Comparison of ENCODE assay signal across 24 cellular contexts in genomic region chr13:43279696-43280095, GRCh38.
"Had no signal": no experiment of that assay in that cellular context is flagged by ENCODE, and none has a peak within 500 bp of the region (broad histone marks: within the 10 kb centered on the region; RNA-seq: fewer than 3 reads in every experiment).

No MANE protein-coding gene starts in this region.

- H3K27me3 ChIP-seq: neural progenitor cell, ovary, right lobe of liver, sigmoid colon, stomach, thyroid gland, tibial nerve, upper lobe of left lung, vagina had no signal

- DNase-seq: occipital lobe; ovary; psoas muscle; right cardiac atrium; right lobe of liver; sigmoid colon; small intestine; stimulated activated CD4-positive, alpha-beta T cell treated with anti-CD3 and anti-CD28 coated beads, Interleukin-15, amount 100 ng/mL, for 24 hours; stimulated activated CD4-positive, alpha-beta T cell treated with anti-CD3 and anti-CD28 coated beads, Interleukin-2, amount 100 ng/mL, for 24 hours; stimulated activated CD4-positive, alpha-beta T cell treated with anti-CD3 and anti-CD28 coated beads, Interleukin-2, amount 100 ng/mL, for 48 hours; stimulated activated CD4-positive, alpha-beta T cell treated with anti-CD3 and anti-CD28 coated beads, Interleukin-4, amount 100 ng/mL, for 24 hours; stimulated activated naive B cell treated with anti-CD40 and anti-IgM and Interleukin-4, amounts not matched to agents 10 μg/mL and 1 μg/mL and 100 μg/mL, for 72 hours; stimulated activated naive CD4-positive, alpha-beta T cell treated with Interleukin-2 at 50 U/mL for 16 hours; stomach; thyroid gland; trophoblast cell; upper lobe of left lung had no signal

- H3K4me2 ChIP-seq: neural progenitor cell had no signal

- ATAC-seq: right cardiac atrium; right lobe of liver; stimulated activated effector memory CD8-positive, alpha-beta T cell treated with anti-CD3 and anti-CD28 coated beads, Interleukin-12 subunit alpha, Interleukin-12 subunit beta, amount 100 ng/mL, for 72 hours; stimulated activated naive B cell treated with anti-CD40 and anti-IgM and Interleukin-4, amounts not matched to agents 10 μg/mL and 1 μg/mL and 100 μg/mL, for 72 hours had no signal

- H3K9me3 ChIP-seq: ovary, psoas muscle, right lobe of liver, sigmoid colon, stomach, thoracic aorta, thyroid gland, tibial nerve, upper lobe of left lung, vagina had no signal

- FAIRE-seq: small intestine, urothelium cell line had no signal

- H3K4me3 ChIP-seq: neural progenitor cell, ovary, psoas muscle, right lobe of liver, sigmoid colon, stomach, thoracic aorta, thyroid gland, tibial nerve, upper lobe of left lung, vagina had no signal

- H3K27ac ChIP-seq: neural progenitor cell, ovary, parathyroid adenoma, psoas muscle, right lobe of liver, sigmoid colon, stomach, thoracic aorta, thyroid gland, tibial nerve, upper lobe of left lung, vagina had no signal

- H3K36me3 ChIP-seq: neural progenitor cell, ovary, right lobe of liver, sigmoid colon, stomach, thoracic aorta, thyroid gland, tibial nerve, upper lobe of left lung, vagina had no signal

- H2AFZ ChIP-seq: neural progenitor cell, parathyroid adenoma had no signal

- H3K4me1 ChIP-seq: neural progenitor cell, parathyroid adenoma, right lobe of liver, tibial nerve, upper lobe of left lung, vagina had no signal

- H3K9ac ChIP-seq: neural progenitor cell, parathyroid adenoma had no signal
